Comparison of ENCODE assay signal across 13 cellular contexts in genomic region chr16:19291459-19291858, GRCh38. TPM values are rescaled to one million over a fixed set of nuclear protein-coding genes. Genes with fewer than 3 reads are reported as not detected.
A peak's percentile ranks its signal among the peaks of the same experiment; 100 is the strongest.
DNase-seq lines count a peak whose midpoint lies in the region; ATAC-seq and TF ChIP-seq lines count a peak whose summit lies in the region.
"Had no signal": no experiment of that assay in that cellular context is flagged by ENCODE, and none has a peak within 500 bp of the region (broad histone marks: within the 10 kb centered on the region; RNA-seq: fewer than 3 reads in every experiment).

No MANE protein-coding gene starts in this region.

- no peaks in the 10 kb centered on the region for H3K9me2 ChIP-seq in PC-9 (ENCODE audit: insufficient read depth)

- peaks cover 9% of the 10 kb centered on the region for H3K27me3 Mint-ChIP-seq in stimulated activated memory B cell treated with anti-CD40 and anti-IgM and Interleukin-4, amounts not matched to agents 10 μg/mL and 1 μg/mL and 100 μg/mL, for 72 hours
- peaks cover 4 to 5% of the 10 kb centered on the region in 2 donors for H3K27me3 Mint-ChIP-seq in CD4-positive, alpha-beta memory T cell

- intact Hi-C loops in Right ventricle myocardium superior (cut with DNase I), result no loop called here
- intact Hi-C loops in heart right ventricle (cut with DNase I), result no loop called here
- intact Hi-C loops in PC-9 (cut with micrococcal nuclease; ENCODE audit: unreplicated experiment), result no loop called here
- intact Hi-C loops in CD4-positive, alpha-beta memory T cell (cut with micrococcal nuclease), result no loop called here

- peak overlapping the region; percentile 40 for H3K27ac Mint-ChIP-seq in stimulated activated memory B cell treated with anti-CD40 and anti-IgM and Interleukin-4, amounts not matched to agents 10 μg/mL and 1 μg/mL and 100 μg/mL, for 72 hours
- H3K27ac Mint-ChIP-seq in CD4-positive, alpha-beta memory T cell, result no peak overlapping the region

- H3F3A ChIP-seq in PC-9 (ENCODE audit: insufficient read depth, low read depth), result no peaks in the 10 kb centered on the region

- H3K9me3 Mint-ChIP-seq in stimulated activated memory B cell treated with anti-CD40 and anti-IgM and Interleukin-4, amounts not matched to agents 10 μg/mL and 1 μg/mL and 100 μg/mL, for 72 hours, result no peaks in the 10 kb centered on the region
- H3K9me3 Mint-ChIP-seq in CD4-positive, alpha-beta memory T cell, result peaks cover 0 to 2% (median 0%) of the 10 kb centered on the region in 8 donors
- H3K9me3 Mint-ChIP-seq: activated T-cell treated with anti-CD3 and anti-CD28 coated beads, Interleukin-2, amount 50 U/mL, for 4 hours had no signal

- H3K9me3 ChIP-seq in heart right ventricle (no peaks in the 10 kb centered on the region), PC-9 (ENCODE audit: insufficient read depth, low read depth) (no peaks in the 10 kb centered on the region)
- H3K9me3 ChIP-seq in CD4-positive, alpha-beta memory T cell (ENCODE audit: control insufficient read depth in 1 of 2, low read length in 2 of 2), result no peaks in the 10 kb centered on the region

- H3K36me3 Mint-ChIP-seq in stimulated activated memory B cell treated with anti-CD40 and anti-IgM and Interleukin-4, amounts not matched to agents 10 μg/mL and 1 μg/mL and 100 μg/mL, for 72 hours, result no peaks in the 10 kb centered on the region
- no peaks in the 10 kb centered on the region for H3K36me3 Mint-ChIP-seq in CD4-positive, alpha-beta memory T cell

- CTCF ChIA-PET in PC-9 (lab: Charles Lee), result no interaction called here
- CTCF ChIA-PET in CD4-positive, alpha-beta memory T cell (lab: Charles Lee; ENCODE audit: partially characterized antibody), result no interaction called here

- H3K27ac ChIP-seq in heart right ventricle (no peak overlapping the region), PC-9 (no peak overlapping the region)
- H3K27ac ChIP-seq in CD4-positive, alpha-beta memory T cell (ENCODE audit: low read depth, low read length), result no peak overlapping the region
- H3K27ac ChIP-seq: C4-2B had no signal

- no peak overlapping the region for H3K4me3 ChIP-seq in heart right ventricle
- H3K4me3 ChIP-seq in PC-9, result no peak overlapping the region
- no peak overlapping the region for H3K4me3 ChIP-seq in fibroblast of mammary gland (ENCODE audit: control insufficient read depth, low read depth, low read length)
- no peak overlapping the region for H3K4me3 ChIP-seq in CD4-positive, alpha-beta memory T cell (ENCODE audit: low read length in 2 of 2)

- peaks cover 47% of the 10 kb centered on the region for H3K4me1 Mint-ChIP-seq in stimulated activated memory B cell treated with anti-CD40 and anti-IgM and Interleukin-4, amounts not matched to agents 10 μg/mL and 1 μg/mL and 100 μg/mL, for 72 hours
- H3K4me1 Mint-ChIP-seq in CD4-positive, alpha-beta memory T cell, result peaks cover 3 to 6% (median 5%) of the 10 kb centered on the region in 4 donors

- H2AFZ ChIP-seq in PC-9, result no peak overlapping the region

- DNase-seq in Right ventricle myocardium superior, result peak; percentile 41
- no peak for DNase-seq in heart right ventricle
- peak; percentile 49 to 62 for DNase-seq in PC-9
- DNase-seq in fibroblast of mammary gland (ENCODE audit: low read depth), result peak; percentile 21
- no peak for DNase-seq in mucosa of gallbladder (ENCODE audit: low spot score)
- DNase-seq in CD4-positive, alpha-beta memory T cell, result no peak
- DNase-seq: activated T-cell treated with anti-CD3 and anti-CD28 coated beads, Interleukin-2, amount 50 U/mL, for 4 hours; cortex of kidney; NCI-H187 had no signal

- POLR2A ChIA-PET in PC-9 (lab: Charles Lee; ENCODE audit: unreplicated experiment), result interaction anchor here (0.5 kb wide), 1 partner anchor 107 kb away, joined by 22 read pairs; no protein-coding TSS in a partner anchor
- POLR2A ChIA-PET in CD4-positive, alpha-beta memory T cell (lab: Charles Lee; ENCODE audit: partially characterized antibody), result no interaction called here

- H3K4me3 Mint-ChIP-seq in stimulated activated memory B cell treated with anti-CD40 and anti-IgM and Interleukin-4, amounts not matched to agents 10 μg/mL and 1 μg/mL and 100 μg/mL, for 72 hours, result no peak overlapping the region
- H3K4me3 Mint-ChIP-seq in CD4-positive, alpha-beta memory T cell, result no peak overlapping the region
- H3K4me3 Mint-ChIP-seq: activated T-cell treated with anti-CD3 and anti-CD28 coated beads, Interleukin-2, amount 50 U/mL, for 4 hours had no signal

- H3K36me3 ChIP-seq in heart right ventricle (no peaks in the 10 kb centered on the region), PC-9 (ENCODE audit: low read depth) (no peaks in the 10 kb centered on the region)
- no peaks in the 10 kb centered on the region for H3K36me3 ChIP-seq in CD4-positive, alpha-beta memory T cell (ENCODE audit: insufficient read depth, low read length)

- WGBS in heart right ventricle, 2 donors, result 44% methylated on average over 4 of the region's 4 CpGs

- no peak for ATAC-seq in Right ventricle myocardium superior (ENCODE audit: poor library complexity)
- ATAC-seq in heart right ventricle, result no peak
- no peak for ATAC-seq in stimulated activated memory B cell treated with anti-CD40 and anti-IgM and Interleukin-4, amounts not matched to agents 10 μg/mL and 1 μg/mL and 100 μg/mL, for 72 hours
- ATAC-seq in GM18520 (IDR thresholded peaks at IDR 0.05; ENCODE audit: unreplicated experiment), result no peak
- ATAC-seq: activated T-cell treated with anti-CD3 and anti-CD28 coated beads, Interleukin-2, amount 50 U/mL, for 4 hours had no signal

- BruUV-seq in PC-9 (replicated peaks; lab: Mats Ljungman, UMichigan), result no TSS peak

- no peak overlapping the region for H3K4me2 ChIP-seq in PC-9

- peaks cover 0 to 18% (median 5%) of the 10 kb centered on the region in 7 donors for H3K27me3 ChIP-seq in heart right ventricle
- no peaks in the 10 kb centered on the region for H3K27me3 ChIP-seq in PC-9 (ENCODE audit: insufficient read depth, low read depth)
- H3K27me3 ChIP-seq in CD4-positive, alpha-beta memory T cell (ENCODE audit: insufficient read depth, low read length), result no peaks in the 10 kb centered on the region

- peaks cover 0 to 16% (median 0%) of the 10 kb centered on the region in 9 donors for H3K4me1 ChIP-seq in heart right ventricle
- H3K4me1 ChIP-seq in PC-9 (replicated peaks; ENCODE audit: insufficient read depth), result peaks cover 8% of the 10 kb centered on the region
- peaks cover 4% of the 10 kb centered on the region for H3K4me1 ChIP-seq in CD4-positive, alpha-beta memory T cell (ENCODE audit: insufficient read depth, low read length)

- H4K20me1 ChIP-seq in PC-9 (ENCODE audit: insufficient read depth), result no peaks in the 10 kb centered on the region

- no peaks in the 10 kb centered on the region for H3K79me2 ChIP-seq in PC-9 (ENCODE audit: low read depth)

- TF ChIP-seq CTCF in heart right ventricle (IDR thresholded peaks at IDR 0.05), result no peak
- TF ChIP-seq CTCF in PC-9 (conservative IDR thresholded peaks at IDR 0.05), result no peak
- TF ChIP-seq CTCF in fibroblast of mammary gland (conservative IDR thresholded peaks at IDR 0.05; ENCODE audit: control insufficient read depth, insufficient read depth, low read depth, low read length), result no peak

RNA-seq across cellular contexts. Expression of gene CLEC19A, which starts 5.9 kb away (rescaled TPM):
- total RNA-seq in Right ventricle myocardium superior, result not detected
- total RNA-seq in heart right ventricle, result not detected
- polyA plus RNA-seq in heart right ventricle, result not detected
- 0.38 and 0.41 TPM in 2 replicates for total RNA-seq in PC-9 (2021)
- total RNA-seq in mucosa of gallbladder, result 0.26 TPM
- total RNA-seq in CD4-positive, alpha-beta memory T cell, result not detected
- polyA plus RNA-seq in CD4-positive, alpha-beta memory T cell, result not detected
- total RNA-seq: activated T-cell treated with anti-CD3 and anti-CD28 coated beads, Interleukin-2, amount 50 U/mL, for 4 hours; kidney epithelial cell had no signal

Comparison
In these comparisons a context has a peak if more than half of its experiments do, and no peak if none do; other contexts are left out.
1. DNase-seq: peak in Right ventricle myocardium superior (single experiment), PC-9 (2 of 2) and fibroblast of mammary gland (single experiment); none in heart right ventricle (0 of 2), mucosa of gallbladder (single experiment) and CD4-positive, alpha-beta memory T cell (0 of 5).